ENCODE assay signal across 25 cellular contexts in the genomic region with DNA sequence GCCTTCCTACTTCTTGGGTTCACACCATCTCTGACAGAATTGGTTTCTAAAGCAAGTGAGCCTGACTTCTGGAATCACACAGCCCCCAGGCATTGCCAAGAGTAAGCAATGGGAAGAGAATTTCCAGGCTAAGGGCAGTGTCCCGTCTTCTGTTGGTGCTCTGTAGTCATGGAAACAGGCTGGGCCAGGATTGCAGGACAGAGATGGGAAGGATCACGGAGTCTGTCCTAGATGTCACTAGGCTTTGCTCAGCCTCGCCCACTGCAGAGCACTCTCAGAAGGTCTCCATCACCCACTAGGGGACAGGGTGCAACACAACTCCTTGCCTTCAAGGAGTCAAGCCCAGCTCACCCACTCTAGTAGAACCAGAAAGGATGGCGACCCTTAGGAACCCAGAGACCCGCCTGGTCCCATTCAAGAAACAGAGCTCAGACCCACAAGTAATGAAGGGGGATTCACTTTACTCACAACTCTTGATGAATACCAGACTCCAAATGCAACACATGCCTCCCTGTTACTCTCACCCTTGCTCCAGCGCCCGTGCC. TPM values are rescaled to one million over a fixed set of nuclear protein-coding genes. Genes with fewer than 3 reads are reported as not detected.
"Had no signal": no experiment of that assay in that cellular context is flagged by ENCODE, and none has a peak within 500 bp of the region (broad histone marks: within the 10 kb centered on the region; RNA-seq: fewer than 3 reads in every experiment).

No MANE protein-coding gene starts in this region.

- DNase-seq: cortex of kidney; dorsolateral prefrontal cortex; effector CD8-positive, alpha-beta T cell; gastrocnemius medialis; heart right ventricle; midbrain; nucleus accumbens; stimulated activated CD4-positive, alpha-beta T cell treated with anti-CD3 and anti-CD28 coated beads, Interleukin-4, amount 100 ng/mL, for 4 hours; stimulated activated naive B cell treated with anti-CD40 and anti-IgM and Interleukin-4, amounts not matched to agents 10 μg/mL and 1 μg/mL and 100 μg/mL, for 72 hours; stomach; substantia nigra; trophoblast cell; uterus had no signal

- H3K9me3 ChIP-seq: gastrocnemius medialis, heart right ventricle, prostate gland, stomach, uterus had no signal

- H3K27me3 ChIP-seq: dorsolateral prefrontal cortex, gastrocnemius medialis, neural progenitor cell, uterus had no signal

- H3K36me3 ChIP-seq: gastrocnemius medialis, heart right ventricle, neural progenitor cell, prostate gland, stomach, uterus had no signal

- H2AFZ ChIP-seq: neural progenitor cell, parathyroid adenoma had no signal

- H3K4me2 ChIP-seq: neural progenitor cell had no signal

- H3K27ac ChIP-seq: dorsolateral prefrontal cortex, gastrocnemius medialis, heart right ventricle, neural progenitor cell, parathyroid adenoma, prostate gland, stomach, uterus had no signal

- H3K9ac ChIP-seq: neural progenitor cell, parathyroid adenoma had no signal

- ATAC-seq: left lobe of liver; natural killer cell treated with Interleukin-12 subunit alpha and Interleukin-12 subunit beta and Interleukin-15 and Interleukin-18, amount 100 ng/mL, for 72 hours; sciatic nerve; stimulated activated naive B cell treated with anti-CD40 and anti-IgM and Interleukin-4, amounts not matched to agents 10 μg/mL and 1 μg/mL and 100 μg/mL, for 72 hours had no signal

- H3K4me3 ChIP-seq: dorsolateral prefrontal cortex, gastrocnemius medialis, heart right ventricle, neural progenitor cell, prostate gland, stomach, uterus had no signal

- H3K4me1 ChIP-seq: gastrocnemius medialis, heart right ventricle, neural progenitor cell, parathyroid adenoma, prostate gland, stomach, uterus had no signal

- H3K79me2 ChIP-seq: parathyroid adenoma had no signal

RNA-seq across cellular contexts. Expression of a gene that starts 48.6 kb away (rescaled TPM):
- total RNA-seq: chondrocyte; dorsolateral prefrontal cortex; fibroblast of villous mesenchyme; gastrocnemius medialis; heart right ventricle; left lobe of liver; lower leg skin; natural killer cell treated with Interleukin-12 subunit alpha and Interleukin-12 subunit beta and Interleukin-15 and Interleukin-18, amount 100 ng/mL, for 72 hours; renal cortical epithelial cell; sciatic nerve; skeletal muscle tissue; stomach; uterus had no signal
- polyA plus RNA-seq: esophagus, heart right ventricle, stomach had no signal
